ENCODE assay signal across 8 cellular contexts in the genomic region with DNA sequence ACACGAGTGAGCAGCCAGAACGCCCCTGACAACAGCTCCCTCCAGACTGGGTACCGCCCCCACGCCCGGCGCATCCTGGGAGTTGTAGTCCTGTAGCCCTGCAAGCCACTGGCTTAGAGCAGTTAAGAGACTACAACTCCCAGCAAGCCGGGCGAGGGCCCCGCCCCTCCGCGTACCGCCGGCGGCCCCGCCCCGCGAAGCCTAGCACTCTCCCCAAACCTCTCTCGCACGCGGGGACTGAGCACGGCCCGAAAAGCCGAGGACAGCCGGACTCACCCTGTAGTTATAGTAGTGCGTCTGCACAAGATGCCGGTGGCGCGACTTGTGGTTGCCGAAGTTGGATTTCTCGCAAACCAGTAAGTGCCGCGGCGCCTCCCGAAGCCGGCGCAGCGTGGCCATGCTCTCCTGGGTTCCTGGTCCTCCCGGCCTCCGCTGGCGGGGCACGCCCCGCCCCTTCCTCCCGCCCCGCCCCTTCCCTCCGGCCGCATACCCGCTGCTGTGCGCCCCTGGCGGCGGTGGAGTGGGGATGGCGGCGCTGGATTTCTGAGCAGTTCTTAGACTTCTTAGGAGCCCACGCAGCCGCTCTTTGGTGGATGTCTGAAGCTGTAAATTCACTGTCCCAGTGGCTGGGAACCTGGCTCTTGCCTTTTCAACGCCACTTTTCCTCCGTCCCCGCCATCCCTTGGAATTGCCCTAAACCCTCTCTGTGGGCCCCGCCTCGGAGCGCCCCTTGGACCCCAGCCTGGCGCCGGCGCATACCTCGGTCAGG. TPM values are rescaled to one million over a fixed set of nuclear protein-coding genes. Genes with fewer than 3 reads are reported as not detected.
DNase-seq lines count a peak whose midpoint lies in the region; ATAC-seq, FAIRE-seq and TF ChIP-seq lines count a peak whose summit lies in the region.

A gene with protein sequence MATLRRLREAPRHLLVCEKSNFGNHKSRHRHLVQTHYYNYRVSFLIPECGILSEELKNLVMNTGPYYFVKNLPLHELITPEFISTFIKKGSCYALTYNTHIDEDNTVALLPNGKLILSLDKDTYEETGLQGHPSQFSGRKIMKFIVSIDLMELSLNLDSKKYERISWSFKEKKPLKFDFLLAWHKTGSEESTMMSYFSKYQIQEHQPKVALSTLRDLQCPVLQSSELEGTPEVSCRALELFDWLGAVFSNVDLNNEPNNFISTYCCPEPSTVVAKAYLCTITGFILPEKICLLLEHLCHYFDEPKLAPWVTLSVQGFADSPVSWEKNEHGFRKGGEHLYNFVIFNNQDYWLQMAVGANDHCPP (minus strand): TSS at position 434 of the 769 bp plus-strand sequence. CDS start 35 bp downstream, at position 399.

- H3K4me1 Mint-ChIP-seq in T-cell: peaks cover 0 to 18% (median 14%) of the 10 kb centered on the region in 3 donors

- CTCF ChIA-PET in T-cell (lab: Charles Lee): interaction anchor here (0.7 to 1.1 kb wide), 11 partner anchors 16 to 748 kb away, joined by 3 to 10 read pairs (median 3); no protein-coding TSS in a partner anchor

- H3K27ac ChIP-seq in left ventricle myocardium inferior (replicated peaks): peak within 1 kb of the TSS; percentile 95
- peak within 1 kb of the TSS; percentile 80 to 90 for H3K27ac ChIP-seq in prostate gland

- peaks cover 7% of the 10 kb centered on the region for H3K4me1 ChIP-seq in left ventricle myocardium inferior
- H3K4me1 ChIP-seq in prostate gland (replicated peaks): no peaks in the 10 kb centered on the region

- POLR2A ChIA-PET in T-cell (lab: Charles Lee): interaction anchor here in 1 of 2 donors (0.6 to 0.7 kb wide), 4 partner anchors 241 to 982 kb away, joined by 3 to 7 read pairs (median 4); no protein-coding TSS in a partner anchor

- peak; percentile 58; the same call in 1 of the 2 replicates for TF ChIP-seq POLR2A in GM12892 (IDR thresholded peaks at IDR 0.05; ENCODE audit: low read depth, low read length)
- peak; percentile 45 for TF ChIP-seq POLR2A in prostate gland (IDR thresholded peaks at IDR 0.05)

- no peaks in the 10 kb centered on the region for H3K27me3 Mint-ChIP-seq in T-cell

- TF ChIP-seq CTCF in left ventricle myocardium inferior (IDR thresholded peaks at IDR 0.05; ENCODE audit: borderline replicate concordance): peak; percentile 94
- TF ChIP-seq CTCF in prostate gland (IDR thresholded peaks at IDR 0.05): peak; percentile 63 to 81 (median 76)

- peak within 1 kb of the TSS; percentile 87 for H3K4me3 ChIP-seq in left ventricle myocardium inferior
- H3K4me3 ChIP-seq in prostate gland: peak within 1 kb of the TSS; percentile 51 to 53

- peak within 1 kb of the TSS; percentile 93 to 96 for H3K27ac Mint-ChIP-seq in T-cell

- ATAC-seq in HG02852 (IDR thresholded peaks at IDR 0.05; ENCODE audit: unreplicated experiment) (peak; percentile 89), T-cell (replicated peaks in 1 of 4) (peak; percentile 92 to 96 (median 94))

- H3K4me3 Mint-ChIP-seq in T-cell: peak within 1 kb of the TSS; percentile 86 to 90 (median 89)

- intact Hi-C loops in left ventricle myocardium inferior (cut with micrococcal nuclease) (no loop called here), prostate gland (cut with DNase I) (loop anchor here (10.0 kb wide), 1 partner anchor 229 kb away; a partner anchor contains a TSS)

- peak; percentile 96 for FAIRE-seq in GM12892 (lab: Jason Lieb, UNC)
- FAIRE-seq in urothelium cell line (lab: Jason Lieb, UNC): no peak

- H3K27me3 ChIP-seq in left ventricle myocardium inferior (ENCODE audit: low read depth): no peaks in the 10 kb centered on the region
- H3K27me3 ChIP-seq in prostate gland (replicated peaks; ENCODE audit: insufficient read depth): no peaks in the 10 kb centered on the region

- peaks cover 24% of the 10 kb centered on the region for H3K36me3 Mint-ChIP-seq in T-cell

- H3K9me3 Mint-ChIP-seq in T-cell: no peaks in the 10 kb centered on the region

- H3K9me3 ChIP-seq in left ventricle myocardium inferior (replicated peaks) (no peaks in the 10 kb centered on the region), prostate gland (no peaks in the 10 kb centered on the region)

- peaks cover 23% of the 10 kb centered on the region for H3K36me3 ChIP-seq in left ventricle myocardium inferior
- H3K36me3 ChIP-seq in prostate gland: no peaks in the 10 kb centered on the region

- peak; percentile 88 for DNase-seq in GM12892 (ENCODE audit: insufficient read length)
- peak; percentile 76 for DNase-seq in NCI-H1436 treated with DMSO at 0.1 percent for 48 hours (lab: John Stamatoyannopoulos, UW)
- peak; percentile 93 to 100 (median 97) for DNase-seq in T-cell
- DNase-seq in amniotic stem cell (lab: John Stamatoyannopoulos, UW): peak; percentile 95
- peak; percentile 98 for DNase-seq in left ventricle myocardium inferior
- peak; percentile 93 for DNase-seq in prostate gland (ENCODE audit: low spot score)
- peak; percentile 94 for DNase-seq in urothelium cell line (ENCODE audit: low spot score)

- under 1% methylated on average over 63 of the region's 64 CpGs for WGBS in prostate gland

RNA-seq across cellular contexts. Expression of the gene that starts here (rescaled TPM):
- 9.3 TPM for polyA plus RNA-seq in GM12892 (2012; ENCODE audit: missing spikeins)
- total RNA-seq in T-cell: 1 to 10 TPM; 2.0 to 7.8 (median 4.8) TPM
- 2.7 TPM for total RNA-seq in left ventricle myocardium inferior
- 1 to 10 TPM; 4.1 to 5.5 TPM for total RNA-seq in prostate gland

Comparison
In these comparisons a context has a peak if more than half of its experiments do, and no peak if none do; other contexts are left out.
1. Peak in every context shown above with its lines: DNase-seq, ATAC-seq, H3K4me3 ChIP-seq and H3K27ac ChIP-seq.